1 cellular context compared by ENCODE assay signal in genomic region chr6:106613590-106613989, GRCh38.
TF ChIP-seq lines count a peak whose summit lies in the region.

No MANE protein-coding gene starts in this region.

TF ChIP-seq in H1, 55 proteins besides CTCF, POLR2A, EP300 and RAD21:
- TF ChIP-seq CHD7 (IDR thresholded peaks at IDR 0.05; ENCODE audit: insufficient replicate concordance, low read length) = no peak
- no peak for TF ChIP-seq SIX5 (IDR thresholded peaks at IDR 0.05; ENCODE audit: low read depth, low read length)
- TF ChIP-seq BCL11A (IDR thresholded peaks at IDR 0.05; ENCODE audit: low read depth in 2 of 2, low read length in 2 of 2) = no peak
- TF ChIP-seq KDM4A (IDR thresholded peaks at IDR 0.05; ENCODE audit: low read depth, low read length, severe bottlenecking) = no peak
- peak; percentile 74 for TF ChIP-seq POU5F1 (IDR thresholded peaks at IDR 0.05; ENCODE audit: low read depth, low read length)
- no peak for TF ChIP-seq KDM1A (IDR thresholded peaks at IDR 0.05; ENCODE audit: borderline replicate concordance, low read length)
- TF ChIP-seq BRCA1 (IDR thresholded peaks at IDR 0.05; ENCODE audit: low read depth, low read length) = no peak
- TF ChIP-seq TEAD4 (IDR thresholded peaks at IDR 0.05; ENCODE audit: low read depth, low read length) = peak; percentile 3; the same call in 1 of the 2 replicates
- no peak for TF ChIP-seq CTBP2 (IDR thresholded peaks at IDR 0.05; ENCODE audit: borderline replicate concordance, insufficient read depth, insufficient read length, low read length)
- TF ChIP-seq CHD1 (IDR thresholded peaks at IDR 0.05; ENCODE audit: low read depth, low read length) = no peak
- TF ChIP-seq KDM5A (IDR thresholded peaks at IDR 0.05; ENCODE audit: low read length) = no peak
- peak; percentile 92 for TF ChIP-seq NANOG (IDR thresholded peaks at IDR 0.05; ENCODE audit: insufficient read depth, low read depth, low read length, poor library complexity, severe bottlenecking)
- TF ChIP-seq GABPA (IDR thresholded peaks at IDR 0.05; ENCODE audit: borderline replicate concordance, insufficient read depth, low read length) = no peak
- no peak for TF ChIP-seq JUND (IDR thresholded peaks at IDR 0.05; ENCODE audit: low read length)
- TF ChIP-seq EGR1 (IDR thresholded peaks at IDR 0.05; ENCODE audit: borderline replicate concordance, low read depth, low read length) = no peak
- no peak for TF ChIP-seq SP2 (IDR thresholded peaks at IDR 0.05; ENCODE audit: low read length)
- TF ChIP-seq SP1 (IDR thresholded peaks at IDR 0.05; ENCODE audit: low read depth, low read length) = peak; percentile 38; the same call in 1 of the 2 replicates
- no peak for TF ChIP-seq RBBP5 (IDR thresholded peaks at IDR 0.05; ENCODE audit: borderline replicate concordance, low read depth, low read length)
- TF ChIP-seq ATF3 (IDR thresholded peaks at IDR 0.05; ENCODE audit: insufficient read depth, low read depth, low read length) = no peak
- no peak for TF ChIP-seq HDAC6 (IDR thresholded peaks at IDR 0.05; ENCODE audit: low read depth, low read length)
- TF ChIP-seq ZNF274 (IDR thresholded peaks at IDR 0.05; ENCODE audit: borderline replicate concordance, extremely low read depth, low read length) = no peak
- no peak for TF ChIP-seq TAF7 (optimal IDR thresholded peaks at IDR 0.05; ENCODE audit: borderline replicate concordance, low read depth, low read length)
- TF ChIP-seq SP4 (IDR thresholded peaks at IDR 0.05; ENCODE audit: low read length) = no peak
- TF ChIP-seq BACH1 (IDR thresholded peaks at IDR 0.05; ENCODE audit: low read length) = no peak
- no peak for TF ChIP-seq RNF2 (IDR thresholded peaks at IDR 0.05; ENCODE audit: borderline replicate concordance, low read depth, low read length, missing control alignments, poor library complexity, severe bottlenecking)
